ENCODE assay signal across 16 cellular contexts in genomic region chr10:88107296-88107695, GRCh38.
"Had no signal": no experiment of that assay in that cellular context is flagged by ENCODE, and none has a peak within 500 bp of the region (broad histone marks: within the 10 kb centered on the region; RNA-seq: fewer than 3 reads in every experiment).

No MANE protein-coding gene starts in this region.

- H3K9me3 ChIP-seq: heart right ventricle, tibial artery, uterus had no signal

- H3K36me3 ChIP-seq: heart right ventricle, tibial artery, uterus had no signal

- FAIRE-seq: astrocyte, bronchial epithelial cell, frontal cortex had no signal

- ATAC-seq: activated T-helper 17 cell treated with anti-CD3 and anti-CD28 coated beads, Interleukin-2, amount 50 U/mL, for 72 hours had no signal

- H3K27ac ChIP-seq: parathyroid adenoma, tibial artery, uterus had no signal

- DNase-seq: activated CD4-positive, alpha-beta T cell treated with anti-CD3 and anti-CD28 coated beads, Interleukin-2, amount 50 U/mL, for 48 hours; activated CD4-positive, CD25-positive, alpha-beta regulatory T cell treated with anti-CD3 and anti-CD28 coated beads, Interleukin-2, amount 50 U/mL, for 72 hours; activated naive CD4-positive, alpha-beta T cell treated with anti-CD3 and anti-CD28 coated beads, Interleukin-2, amount 10 ng/mL, durations not matched to agents 7 days and 5 days; dermis blood vessel endothelial cell; effector memory CD8-positive, alpha-beta T cell; heart right ventricle; stimulated activated CD4-positive, alpha-beta T cell treated with anti-CD3 and anti-CD28 coated beads, Interleukin-12 subunit alpha, Interleukin-12 subunit beta, amount 100 ng/mL, for 4 hours; stimulated activated naive CD4-positive, alpha-beta T cell; T1000; tibial artery; uterus had no signal

- H3K79me2 ChIP-seq: parathyroid adenoma had no signal

- H3K4me1 ChIP-seq: parathyroid adenoma, uterus had no signal

- H3K4me3 ChIP-seq: heart right ventricle, tibial artery, uterus had no signal

- H2AFZ ChIP-seq: parathyroid adenoma had no signal

- H3K9ac ChIP-seq: parathyroid adenoma had no signal

- H3K27me3 ChIP-seq: heart right ventricle, tibial artery, uterus had no signal
